In the genomic region with DNA sequence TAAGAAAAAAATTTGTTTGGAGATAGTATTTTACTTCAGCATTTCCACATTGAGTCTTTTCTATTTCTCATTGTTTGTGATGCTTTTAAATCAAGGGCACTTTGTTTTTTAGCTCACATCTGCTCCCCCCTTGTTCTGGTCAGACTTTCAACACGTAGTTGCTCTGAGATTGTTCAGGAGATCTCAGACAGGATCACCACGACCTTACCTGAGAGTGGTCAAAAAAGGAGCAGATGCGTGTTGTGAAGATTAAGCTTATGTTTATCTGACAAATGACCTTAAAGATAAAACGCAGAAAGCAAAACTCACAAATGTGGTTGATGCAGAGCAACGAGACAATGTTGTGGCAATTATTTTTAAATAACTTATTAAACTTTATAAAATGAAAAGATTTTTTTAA, we compare ENCODE assay signal across 28 cellular contexts.
"Had no signal": no experiment of that assay in that cellular context is flagged by ENCODE, and none has a peak within 500 bp of the region (broad histone marks: within the 10 kb centered on the region; RNA-seq: fewer than 3 reads in every experiment).

No MANE protein-coding gene starts in this region.

- H3K9me3 ChIP-seq: stomach, suprapubic skin, testis, thoracic aorta, thyroid gland, tibial artery, tibial nerve, transverse colon, upper lobe of left lung, upper lobe of right lung, uterus, vagina had no signal

- H3K27me3 Mint-ChIP-seq: stimulated activated memory B cell treated with anti-CD40 and anti-IgM and Interleukin-4, amounts not matched to agents 10 μg/mL and 1 μg/mL and 100 μg/mL, for 72 hours; stimulated activated naive B cell treated with anti-CD40 and anti-IgM and Interleukin-4, amounts not matched to agents 10 μg/mL and 1 μg/mL and 100 μg/mL, for 72 hours; stimulated activated naive CD8-positive, alpha-beta T cell treated with anti-CD3 and anti-CD28 coated beads, Interleukin-15, amount 100 ng/mL, for 72 hours; stimulated activated naive CD8-positive, alpha-beta T cell treated with anti-CD3 and anti-CD28 coated beads, Interleukin-15, Interleukin-2, amounts not matched to agents 100 ng/mL and 50 ng/mL, for 24 hours; type B pancreatic cell had no signal

- DNase-seq: stimulated activated CD4-positive, alpha-beta T cell treated with anti-CD3 and anti-CD28 coated beads, Interleukin-2, amount 100 ng/mL, for 48 hours; stimulated activated CD4-positive, alpha-beta T cell treated with anti-CD3 and anti-CD28 coated beads, Interleukin-4, amount 100 ng/mL, for 1 hour; stimulated activated CD4-positive, alpha-beta T cell treated with anti-CD3 and anti-CD28 coated beads, Interleukin-4, amount 100 ng/mL, for 24 hours; stimulated activated CD4-positive, alpha-beta T cell treated with anti-CD3 and anti-CD28 coated beads, Interleukin-4, amount 100 ng/mL, for 4 hours; stimulated activated CD8-positive, alpha-beta memory T cell treated with anti-CD3 and anti-CD28 coated beads, Interleukin-4, amount 100 ng/mL, for 48 hours; stimulated activated naive B cell treated with anti-CD40 and anti-IgM and Interleukin-4, amounts not matched to agents 10 μg/mL and 1 μg/mL and 100 μg/mL, for 72 hours; stimulated activated naive CD4-positive, alpha-beta T cell; stimulated activated naive CD4-positive, alpha-beta T cell treated with Interleukin-2 at 50 U/mL for 16 hours; stimulated activated naive CD8-positive, alpha-beta T cell treated with anti-CD3 and anti-CD28 coated beads, Interleukin-15, amount 100 ng/mL, for 72 hours; stimulated activated naive CD8-positive, alpha-beta T cell treated with anti-CD3 and anti-CD28 coated beads, Interleukin-15, Interleukin-2, amounts not matched to agents 100 U/mL and 50 U/mL, for 24 hours; stomach; substantia nigra; testis; thyroid gland; tibial artery; transverse colon; trophoblast cell; upper lobe of left lung; upper lobe of right lung; uterus had no signal

- H3K4me3 Mint-ChIP-seq: stimulated activated effector memory CD8-positive, alpha-beta T cell treated with anti-CD3 and anti-CD28 coated beads, Interleukin-12 subunit alpha, Interleukin-12 subunit beta, amount 100 ng/mL, for 72 hours; stimulated activated memory B cell treated with anti-CD40 and anti-IgM and Interleukin-4, amounts not matched to agents 10 μg/mL and 1 μg/mL and 100 μg/mL, for 72 hours; stimulated activated naive B cell treated with anti-CD40 and anti-IgM and Interleukin-4, amounts not matched to agents 10 μg/mL and 1 μg/mL and 100 μg/mL, for 72 hours; stimulated activated naive CD8-positive, alpha-beta T cell treated with anti-CD3 and anti-CD28 coated beads, Interleukin-15, amount 100 ng/mL, for 72 hours; stimulated activated naive CD8-positive, alpha-beta T cell treated with anti-CD3 and anti-CD28 coated beads, Interleukin-15, Interleukin-2, amounts not matched to agents 100 ng/mL and 50 ng/mL, for 24 hours; type B pancreatic cell had no signal

- H3K4me1 ChIP-seq: stomach, suprapubic skin, testis, thyroid gland, tibial artery, tibial nerve, transverse colon, upper lobe of left lung, upper lobe of right lung, uterus, vagina had no signal

- H3K9me3 Mint-ChIP-seq: stimulated activated memory B cell treated with anti-CD40 and anti-IgM and Interleukin-4, amounts not matched to agents 10 μg/mL and 1 μg/mL and 100 μg/mL, for 72 hours had no signal

- H3K27ac Mint-ChIP-seq: stimulated activated effector memory CD8-positive, alpha-beta T cell treated with anti-CD3 and anti-CD28 coated beads, Interleukin-12 subunit alpha, Interleukin-12 subunit beta, amount 100 ng/mL, for 72 hours; stimulated activated memory B cell treated with anti-CD40 and anti-IgM and Interleukin-4, amounts not matched to agents 10 μg/mL and 1 μg/mL and 100 μg/mL, for 72 hours; stimulated activated naive B cell treated with anti-CD40 and anti-IgM and Interleukin-4, amounts not matched to agents 10 μg/mL and 1 μg/mL and 100 μg/mL, for 72 hours; stimulated activated naive CD8-positive, alpha-beta T cell treated with anti-CD3 and anti-CD28 coated beads, Interleukin-15, amount 100 ng/mL, for 72 hours; stimulated activated naive CD8-positive, alpha-beta T cell treated with anti-CD3 and anti-CD28 coated beads, Interleukin-15, Interleukin-2, amounts not matched to agents 100 ng/mL and 50 ng/mL, for 24 hours; type B pancreatic cell had no signal

- H3K36me3 ChIP-seq: stomach, suprapubic skin, thoracic aorta, thyroid gland, tibial artery, tibial nerve, transverse colon, upper lobe of left lung, upper lobe of right lung, uterus, vagina had no signal

- H3K36me3 Mint-ChIP-seq: stimulated activated effector memory CD8-positive, alpha-beta T cell treated with anti-CD3 and anti-CD28 coated beads, Interleukin-12 subunit alpha, Interleukin-12 subunit beta, amount 100 ng/mL, for 72 hours; stimulated activated memory B cell treated with anti-CD40 and anti-IgM and Interleukin-4, amounts not matched to agents 10 μg/mL and 1 μg/mL and 100 μg/mL, for 72 hours; stimulated activated naive B cell treated with anti-CD40 and anti-IgM and Interleukin-4, amounts not matched to agents 10 μg/mL and 1 μg/mL and 100 μg/mL, for 72 hours; type B pancreatic cell had no signal

- H3K4me3 ChIP-seq: stomach, suprapubic skin, testis, thoracic aorta, thyroid gland, tibial artery, tibial nerve, transverse colon, upper lobe of left lung, upper lobe of right lung, uterus, vagina had no signal

- H3K27me3 ChIP-seq: stomach, suprapubic skin, testis, thyroid gland, tibial artery, tibial nerve, transverse colon, upper lobe of left lung, upper lobe of right lung, uterus, vagina had no signal

- H3K27ac ChIP-seq: stomach, suprapubic skin, testis, thoracic aorta, thyroid gland, tibial artery, tibial nerve, transverse colon, upper lobe of left lung, upper lobe of right lung, uterus, vagina had no signal

- H3K4me1 Mint-ChIP-seq: stimulated activated effector memory CD8-positive, alpha-beta T cell treated with anti-CD3 and anti-CD28 coated beads, Interleukin-12 subunit alpha, Interleukin-12 subunit beta, amount 100 ng/mL, for 72 hours; stimulated activated memory B cell treated with anti-CD40 and anti-IgM and Interleukin-4, amounts not matched to agents 10 μg/mL and 1 μg/mL and 100 μg/mL, for 72 hours; stimulated activated naive B cell treated with anti-CD40 and anti-IgM and Interleukin-4, amounts not matched to agents 10 μg/mL and 1 μg/mL and 100 μg/mL, for 72 hours; stimulated activated naive CD8-positive, alpha-beta T cell treated with anti-CD3 and anti-CD28 coated beads, Interleukin-15, amount 100 ng/mL, for 72 hours had no signal

- ATAC-seq: stimulated activated effector memory CD8-positive, alpha-beta T cell treated with anti-CD3 and anti-CD28 coated beads, Interleukin-12 subunit alpha, Interleukin-12 subunit beta, amount 100 ng/mL, for 72 hours; stimulated activated memory B cell treated with anti-CD40 and anti-IgM and Interleukin-4, amounts not matched to agents 10 μg/mL and 1 μg/mL and 100 μg/mL, for 72 hours; stimulated activated naive B cell treated with anti-CD40 and anti-IgM and Interleukin-4, amounts not matched to agents 10 μg/mL and 1 μg/mL and 100 μg/mL, for 72 hours; stimulated activated naive CD8-positive, alpha-beta T cell treated with anti-CD3 and anti-CD28 coated beads, Interleukin-15, amount 100 ng/mL, for 72 hours; stimulated activated naive CD8-positive, alpha-beta T cell treated with anti-CD3 and anti-CD28 coated beads, Interleukin-15, Interleukin-2, amounts not matched to agents 100 U/mL and 50 U/mL, for 24 hours; upper lobe of right lung had no signal
